10 cellular contexts compared by ENCODE assay signal in genomic region chr9:16321461-16322119, GRCh38.
A peak's percentile ranks its signal among the peaks of the same experiment; 100 is the strongest.
DNase-seq lines count a peak whose midpoint lies in the region; FAIRE-seq and TF ChIP-seq lines count a peak whose summit lies in the region.
"Had no signal": no experiment of that assay in that cellular context is flagged by ENCODE, and none has a peak within 500 bp of the region (broad histone marks: within the 10 kb centered on the region; RNA-seq: fewer than 3 reads in every experiment).

No MANE protein-coding gene starts in this region.

- TF ChIP-seq CTCF in esophagus muscularis mucosa (IDR thresholded peaks at IDR 0.05): no peak
- no peak for TF ChIP-seq CTCF in spleen (IDR thresholded peaks at IDR 0.05 in 8 of 11, conservative IDR thresholded peaks at IDR 0.05 in 3 of 11)

- intact Hi-C loops in esophagus muscularis mucosa (cut with DNase I) (no loop called here), spleen (cut with DNase I; ENCODE audit: low total_unique reads) (no loop called here)

- H3K4me1 ChIP-seq in neuron (ENCODE audit: insufficient read depth, low read length) (peaks cover 10% of the 10 kb centered on the region), esophagus muscularis mucosa (peaks cover 0 to 19% (median 19%) of the 10 kb centered on the region in 4 donors), spleen (no peaks in the 10 kb centered on the region)

- H3K9me3 ChIP-seq in neuron (ENCODE audit: low read length) (peaks cover 3% of the 10 kb centered on the region), esophagus muscularis mucosa (no peaks in the 10 kb centered on the region), spleen (peaks cover 0 to 13% (median 0%) of the 10 kb centered on the region in 8 donors)

- H3K27me3 ChIP-seq in neuron (ENCODE audit: insufficient read depth, low read length) (no peaks in the 10 kb centered on the region), esophagus muscularis mucosa (no peaks in the 10 kb centered on the region), spleen (replicated peaks in 1 of 7) (no peaks in the 10 kb centered on the region)

- FAIRE-seq in RCC 7860 (lab: Jason Lieb, UNC): peak; percentile 82

- H3K27ac ChIP-seq in esophagus muscularis mucosa (replicated peaks in 1 of 4) (no peak overlapping the region), spleen (no peak overlapping the region)

- peak overlapping the region; percentile 15 for H2AFZ ChIP-seq in neuron (ENCODE audit: low read depth, low read length)

- H3K4me3 ChIP-seq in neuron (ENCODE audit: low read length): no peak overlapping the region
- no peak overlapping the region for H3K4me3 ChIP-seq in esophagus muscularis mucosa
- H3K4me3 ChIP-seq in spleen: no peak overlapping the region

- peak; percentile 77 for DNase-seq in EH (ENCODE audit: low read depth)
- peak; percentile 70 for DNase-seq in RCC 7860 (ENCODE audit: low spot score)
- peak; percentile 77 for DNase-seq in fibroblast of gingiva (ENCODE audit: low read depth)
- DNase-seq in esophagus muscularis mucosa (ENCODE audit: extremely low spot score): no peak
- no peak for DNase-seq in NCI-H146 (lab: John Stamatoyannopoulos, UW)
- DNase-seq in DMS79 treated with DMSO at 0.1 percent for 48 hours (lab: John Stamatoyannopoulos, UW): no peak
- DNase-seq in spleen: no peak
- DNase-seq: activated T-cell treated with anti-CD3 and anti-CD28 coated beads, Interleukin-2, amount 50 U/mL, for 4 hours; H7 had no signal

- H3K36me3 ChIP-seq in neuron (ENCODE audit: insufficient read depth, low read length) (no peaks in the 10 kb centered on the region), esophagus muscularis mucosa (no peaks in the 10 kb centered on the region), spleen (no peaks in the 10 kb centered on the region)

- WGBS in esophagus muscularis mucosa: 76% methylated on average over 7 of the region's 7 CpGs
- WGBS in spleen, 5 donors: 70 to 80% (median 74%) methylated on average over 7 of the region's 7 CpGs

- no peak for TF ChIP-seq EP300 in esophagus muscularis mucosa (IDR thresholded peaks at IDR 0.05)

- TF ChIP-seq POLR2A in esophagus muscularis mucosa (IDR thresholded peaks at IDR 0.05; ENCODE audit: low read depth) (no peak), spleen (IDR thresholded peaks at IDR 0.05) (no peak)

Comparison
In these comparisons a context has a peak if more than half of its experiments do, and no peak if none do; other contexts are left out.
1. DNase-seq: peak in EH (single experiment), RCC 7860 (single experiment) and fibroblast of gingiva (single experiment); none in esophagus muscularis mucosa (single experiment), NCI-H146 (single experiment), DMS79 treated with DMSO at 0.1 percent for 48 hours (single experiment) and spleen (single experiment).